21 cellular contexts compared by ENCODE assay signal in genomic region chr2:212941361-212941760, GRCh38.
DNase-seq lines count a peak whose midpoint lies in the region; ATAC-seq, FAIRE-seq and TF ChIP-seq lines count a peak whose summit lies in the region.
"Had no signal": no experiment of that assay in that cellular context is flagged by ENCODE, and none has a peak within 500 bp of the region (broad histone marks: within the 10 kb centered on the region; RNA-seq: fewer than 3 reads in every experiment).

No MANE protein-coding gene starts in this region.

- H3K27me3 ChIP-seq in HUES48 (ENCODE audit: control insufficient read depth, insufficient read depth, low read length), result no peaks in the 10 kb centered on the region
- H3K27me3 ChIP-seq in colonic mucosa, result no peaks in the 10 kb centered on the region
- no peaks in the 10 kb centered on the region for H3K27me3 ChIP-seq in pancreas

- H3K27ac ChIP-seq in HUES48 (ENCODE audit: low read depth, low read length), result peak overlapping the region; percentile 83
- H3K27ac ChIP-seq in colonic mucosa, result peak overlapping the region; percentile 26
- peak overlapping the region in 3 of 4 donors; percentile 3 to 55 (median 36) for H3K27ac ChIP-seq in pancreas

- no peak for TF ChIP-seq CTCF in colonic mucosa (IDR thresholded peaks at IDR 0.05)
- no peak for TF ChIP-seq CTCF in pancreas (IDR thresholded peaks at IDR 0.05)

- H3K9ac ChIP-seq in HUES48 (ENCODE audit: low read depth, low read length), result no peak overlapping the region
- no peak overlapping the region for H3K9ac ChIP-seq in colonic mucosa (ENCODE audit: low read depth in 2 of 2, low read length in 2 of 2)

- intact Hi-C loops in colonic mucosa (cut with DNase I) (no loop called here), pancreas (cut with DNase I) (no loop called here)

- H3K36me3 ChIP-seq in HUES48 (ENCODE audit: control insufficient read depth, insufficient read depth, low read length) (no peaks in the 10 kb centered on the region), colonic mucosa (no peaks in the 10 kb centered on the region), pancreas (no peaks in the 10 kb centered on the region)
- H3K36me3 ChIP-seq: thoracic aorta had no signal

- ATAC-seq in pancreas, result no peak
- no peak for ATAC-seq in GM21390 (IDR thresholded peaks at IDR 0.05; ENCODE audit: unreplicated experiment)
- ATAC-seq: activated naive CD4-positive, alpha-beta T cell treated with anti-CD3 and anti-CD28 coated beads, Interleukin-2, amount 50 U/mL, for 72 hours had no signal

- FAIRE-seq in pancreas (lab: Jason Lieb, UNC), result no peak
- FAIRE-seq: A204.1, frontal cortex, GM12892 had no signal

- peak; percentile 33 for DNase-seq in NCI-H1092 treated with DMSO at 0.1 percent for 48 hours (lab: John Stamatoyannopoulos, UW)
- no peak for DNase-seq in NCI-H1092 (lab: John Stamatoyannopoulos, UW)
- no peak for DNase-seq in colonic mucosa
- DNase-seq in pancreas, result no peak
- DNase-seq in OCI-M1 (lab: John Stamatoyannopoulos, UW), result no peak
- DNase-seq in NCI-H345 (lab: John Stamatoyannopoulos, UW), result no peak
- DNase-seq: activated CD4-positive, alpha-beta T cell treated with anti-CD3 and anti-CD28 coated beads, Interleukin-2, amount 10 ng/mL, durations not matched to agents 7 days and 5 days; aorta; central memory CD4-positive, alpha-beta T cell; DND-41; erythroblast; stimulated activated CD4-positive, alpha-beta T cell treated with anti-CD3 and anti-CD28 coated beads, Interleukin-2, amount 100 ng/mL, for 48 hours; stimulated activated naive CD4-positive, alpha-beta T cell; T-helper 2 cell had no signal

- 74 to 77% methylated on average over 2 of the region's 2 CpGs for WGBS in pancreas, 2 donors

- H3K9me3 ChIP-seq in HUES48 (ENCODE audit: control insufficient read depth, insufficient read depth, low read length) (no peaks in the 10 kb centered on the region), colonic mucosa (no peaks in the 10 kb centered on the region), pancreas (no peaks in the 10 kb centered on the region)
- H3K9me3 ChIP-seq: thoracic aorta had no signal

- no peak overlapping the region for H3K4me3 ChIP-seq in HUES48 (ENCODE audit: low read depth, low read length)
- no peak overlapping the region for H3K4me3 ChIP-seq in colonic mucosa
- H3K4me3 ChIP-seq in pancreas, result no peak overlapping the region
- H3K4me3 ChIP-seq: thoracic aorta had no signal

- H3K4me1 ChIP-seq in HUES48 (ENCODE audit: control insufficient read depth, insufficient read depth, low read length), result peaks cover 28% of the 10 kb centered on the region
- no peaks in the 10 kb centered on the region for H3K4me1 ChIP-seq in colonic mucosa
- H3K4me1 ChIP-seq in pancreas, result peaks cover 11 to 18% (median 15%) of the 10 kb centered on the region in 3 donors

Comparison
In these comparisons a context has a peak if more than half of its experiments do, and no peak if none do; other contexts are left out.
1. H3K27ac ChIP-seq: peak in every context shown above with its lines; median percentile 83 in HUES48; 36 in pancreas; 26 in colonic mucosa.